Comparison of ENCODE assay signal across 12 cellular contexts in the genomic region with DNA sequence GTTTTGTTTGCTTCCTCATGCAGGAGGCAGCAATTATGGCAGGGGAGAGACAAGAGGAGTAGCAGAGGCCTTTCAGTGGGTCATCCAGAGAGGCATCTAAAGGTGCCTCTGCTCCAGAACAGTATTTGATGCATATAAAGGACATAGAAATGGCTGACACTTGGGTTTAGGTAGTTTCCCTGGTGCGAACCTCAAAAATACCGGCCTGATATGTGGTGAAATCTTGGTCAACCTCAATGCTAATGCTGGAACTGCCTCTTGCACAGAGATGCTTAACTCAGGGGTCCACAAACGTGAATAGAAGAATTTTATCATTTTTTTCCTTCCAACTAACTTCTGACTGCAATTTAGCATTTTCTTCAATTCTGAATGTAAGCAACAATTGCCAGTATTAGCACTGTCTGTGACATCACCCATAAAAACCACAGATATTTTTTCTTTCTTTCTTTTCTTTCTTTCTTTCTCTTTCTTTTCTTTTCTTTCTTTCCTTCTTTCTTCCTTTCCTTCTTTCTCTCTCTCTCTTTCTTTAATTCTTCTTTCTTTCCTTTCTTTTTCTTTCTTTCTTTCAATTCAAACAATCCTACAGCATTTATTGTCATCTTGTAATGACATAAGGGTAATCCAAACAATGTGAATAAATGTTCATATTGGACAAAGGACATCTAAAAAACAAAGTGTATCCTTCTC.
DNase-seq lines count a peak whose midpoint lies in the region; ATAC-seq lines count a peak whose summit lies in the region.
"Had no signal": no experiment of that assay in that cellular context is flagged by ENCODE, and none has a peak within 500 bp of the region (broad histone marks: within the 10 kb centered on the region; RNA-seq: fewer than 3 reads in every experiment).

No MANE protein-coding gene starts in this region.

- DNase-seq in activated T-cell treated with anti-CD3 and anti-CD28 coated beads, Interleukin-2, amount 50 U/mL, for 24 hours, result no peak
- DNase-seq in activated T-cell treated with anti-CD3 and anti-CD28 coated beads for 4 hours (no peak), NCI-H2171 (lab: John Stamatoyannopoulos, UW) (no peak), HCEC 1CT (no peak)
- DNase-seq: kidney, NCI-H1417 treated with DMSO at 0.1 percent for 48 hours, T-helper 1 cell, transverse colon had no signal

- ATAC-seq in HG02623 (IDR thresholded peaks at IDR 0.05; ENCODE audit: unreplicated experiment) (peak; percentile 44), HG03139 (IDR thresholded peaks at IDR 0.05; ENCODE audit: unreplicated experiment) (no peak)
- ATAC-seq in activated T-helper 17 cell treated with anti-CD3 and anti-CD28 coated beads, Interleukin-2, amount 50 U/mL, for 72 hours (replicated peaks), result peak; percentile 61
- peak; percentile 80 for ATAC-seq in stimulated activated memory B cell treated with anti-CD40 and anti-IgM and Interleukin-4, amounts not matched to agents 10 μg/mL and 1 μg/mL and 100 μg/mL, for 72 hours

- H3K4me3 Mint-ChIP-seq in activated T-cell treated with anti-CD3 and anti-CD28 coated beads, Interleukin-2, amount 50 U/mL, for 24 hours, result no peak overlapping the region
- peak overlapping the region; percentile 43 for H3K4me3 Mint-ChIP-seq in activated T-helper 17 cell treated with anti-CD3 and anti-CD28 coated beads, Interleukin-2, amount 50 U/mL, for 72 hours
- peak overlapping the region; percentile 30 for H3K4me3 Mint-ChIP-seq in stimulated activated memory B cell treated with anti-CD40 and anti-IgM and Interleukin-4, amounts not matched to agents 10 μg/mL and 1 μg/mL and 100 μg/mL, for 72 hours

- H3K9me3 Mint-ChIP-seq in activated T-cell treated with anti-CD3 and anti-CD28 coated beads, Interleukin-2, amount 50 U/mL, for 24 hours, result no peaks in the 10 kb centered on the region
- H3K9me3 Mint-ChIP-seq in activated T-helper 17 cell treated with anti-CD3 and anti-CD28 coated beads, Interleukin-2, amount 50 U/mL, for 72 hours, result no peaks in the 10 kb centered on the region
- H3K9me3 Mint-ChIP-seq in stimulated activated memory B cell treated with anti-CD40 and anti-IgM and Interleukin-4, amounts not matched to agents 10 μg/mL and 1 μg/mL and 100 μg/mL, for 72 hours, result no peaks in the 10 kb centered on the region

- H3K4me1 Mint-ChIP-seq in activated T-cell treated with anti-CD3 and anti-CD28 coated beads, Interleukin-2, amount 50 U/mL, for 24 hours (ENCODE audit: low read depth), result peaks cover 15% of the 10 kb centered on the region
- H3K4me1 Mint-ChIP-seq in activated T-helper 17 cell treated with anti-CD3 and anti-CD28 coated beads, Interleukin-2, amount 50 U/mL, for 72 hours, result peaks cover 12% of the 10 kb centered on the region
- H3K4me1 Mint-ChIP-seq in stimulated activated memory B cell treated with anti-CD40 and anti-IgM and Interleukin-4, amounts not matched to agents 10 μg/mL and 1 μg/mL and 100 μg/mL, for 72 hours, result peaks cover 18% of the 10 kb centered on the region

- no peaks in the 10 kb centered on the region for H3K36me3 Mint-ChIP-seq in activated T-cell treated with anti-CD3 and anti-CD28 coated beads, Interleukin-2, amount 50 U/mL, for 24 hours (ENCODE audit: low read depth)
- H3K36me3 Mint-ChIP-seq in activated T-helper 17 cell treated with anti-CD3 and anti-CD28 coated beads, Interleukin-2, amount 50 U/mL, for 72 hours (ENCODE audit: low read depth), result no peaks in the 10 kb centered on the region
- H3K36me3 Mint-ChIP-seq in stimulated activated memory B cell treated with anti-CD40 and anti-IgM and Interleukin-4, amounts not matched to agents 10 μg/mL and 1 μg/mL and 100 μg/mL, for 72 hours, result no peaks in the 10 kb centered on the region

- peaks cover 43% of the 10 kb centered on the region for H3K27me3 Mint-ChIP-seq in activated T-cell treated with anti-CD3 and anti-CD28 coated beads, Interleukin-2, amount 50 U/mL, for 24 hours
- peaks cover 28% of the 10 kb centered on the region for H3K27me3 Mint-ChIP-seq in activated T-helper 17 cell treated with anti-CD3 and anti-CD28 coated beads, Interleukin-2, amount 50 U/mL, for 72 hours
- peaks cover 9% of the 10 kb centered on the region for H3K27me3 Mint-ChIP-seq in stimulated activated memory B cell treated with anti-CD40 and anti-IgM and Interleukin-4, amounts not matched to agents 10 μg/mL and 1 μg/mL and 100 μg/mL, for 72 hours

- H3K27ac Mint-ChIP-seq in activated T-cell treated with anti-CD3 and anti-CD28 coated beads, Interleukin-2, amount 50 U/mL, for 24 hours, result peak overlapping the region; percentile 34
- H3K27ac Mint-ChIP-seq in activated T-helper 17 cell treated with anti-CD3 and anti-CD28 coated beads, Interleukin-2, amount 50 U/mL, for 72 hours, result peak overlapping the region; percentile 18
- peak overlapping the region; percentile 60 for H3K27ac Mint-ChIP-seq in stimulated activated memory B cell treated with anti-CD40 and anti-IgM and Interleukin-4, amounts not matched to agents 10 μg/mL and 1 μg/mL and 100 μg/mL, for 72 hours
